Comparison of ENCODE assay signal across 9 cellular contexts in genomic region chr5:139193928-139194327, GRCh38. TPM values are rescaled to one million over a fixed set of nuclear protein-coding genes. Genes with fewer than 3 reads are reported as not detected.
A peak's percentile ranks its signal among the peaks of the same experiment; 100 is the strongest.
DNase-seq lines count a peak whose midpoint lies in the region; TF ChIP-seq lines count a peak whose summit lies in the region.
"Had no signal": no experiment of that assay in that cellular context is flagged by ENCODE, and none has a peak within 500 bp of the region (broad histone marks: within the 10 kb centered on the region; RNA-seq: fewer than 3 reads in every experiment).

No MANE protein-coding gene starts in this region.

- H3K9me3 Mint-ChIP-seq in activated CD4-positive, alpha-beta memory T cell treated with anti-CD3 and anti-CD28 coated beads for 36 hours, result no peaks in the 10 kb centered on the region
- no peaks in the 10 kb centered on the region for H3K9me3 Mint-ChIP-seq in activated CD4-positive, alpha-beta memory T cell treated with anti-CD3 and anti-CD28 coated beads, Interleukin-2, amount 10 ng/mL, durations not matched to agents 7 days and 5 days

- H3K14ac ChIP-seq in neuronal stem cell (ENCODE audit: low read length), result no peak overlapping the region

- DNase-seq in activated CD4-positive, alpha-beta memory T cell treated with anti-CD3 and anti-CD28 coated beads for 36 hours, result peak; percentile 12
- no peak for DNase-seq in activated CD4-positive, alpha-beta memory T cell treated with anti-CD3 and anti-CD28 coated beads, Interleukin-2, amount 10 ng/mL, durations not matched to agents 7 days and 5 days
- DNase-seq in NCI-H69 (lab: John Stamatoyannopoulos, UW), result peak; percentile 49
- DNase-seq in epithelial cell of proximal tubule (ENCODE audit: low read depth), result no peak
- DNase-seq in testis, result no peak
- no peak for DNase-seq in NCI-H2171 (lab: John Stamatoyannopoulos, UW)
- no peak for DNase-seq in neuronal stem cell (ENCODE audit: low spot score)
- no peak for DNase-seq in LoVo (ENCODE audit: low spot score)
- DNase-seq: stimulated activated naive CD8-positive, alpha-beta T cell treated with anti-CD3 and anti-CD28 coated beads, Interleukin-15, Interleukin-2, amounts not matched to agents 100 U/mL and 50 U/mL, for 24 hours had no signal

- no peak overlapping the region for H3K18ac ChIP-seq in neuronal stem cell (ENCODE audit: low read length)

- H2AK5ac ChIP-seq in neuronal stem cell (ENCODE audit: low read depth, low read length), result no peak overlapping the region

- no peak overlapping the region for H3K4ac ChIP-seq in neuronal stem cell (ENCODE audit: low read length)

- H3K27ac ChIP-seq in testis (no peak overlapping the region), neuronal stem cell (replicated peaks; ENCODE audit: low read length) (no peak overlapping the region)

- no peaks in the 10 kb centered on the region for H3K27me3 ChIP-seq in testis
- no peaks in the 10 kb centered on the region for H3K27me3 ChIP-seq in neuronal stem cell (ENCODE audit: control insufficient read depth in 3 of 3, insufficient read depth in 3 of 3, low read depth in 1 of 3, low read length in 3 of 3)

- no peaks in the 10 kb centered on the region for H3K36me3 ChIP-seq in testis (ENCODE audit: low read depth, missing control alignments)
- H3K36me3 ChIP-seq in neuronal stem cell (replicated peaks in 1 of 2; ENCODE audit: control insufficient read depth in 2 of 2, insufficient read depth in 2 of 2, low read length in 2 of 2), result peaks cover 0 to 13% of the 10 kb centered on the region in 2 donors

- peaks cover 23% of the 10 kb centered on the region for H3K36me3 Mint-ChIP-seq in activated CD4-positive, alpha-beta memory T cell treated with anti-CD3 and anti-CD28 coated beads for 36 hours
- peaks cover 21% of the 10 kb centered on the region for H3K36me3 Mint-ChIP-seq in activated CD4-positive, alpha-beta memory T cell treated with anti-CD3 and anti-CD28 coated beads, Interleukin-2, amount 10 ng/mL, durations not matched to agents 7 days and 5 days (ENCODE audit: low read depth)

- POLR2A ChIA-PET in activated CD4-positive, alpha-beta memory T cell treated with anti-CD3 and anti-CD28 coated beads for 36 hours (lab: Charles Lee), result no interaction called here
- POLR2A ChIA-PET in activated CD4-positive, alpha-beta memory T cell treated with anti-CD3 and anti-CD28 coated beads, Interleukin-2, amount 10 ng/mL, durations not matched to agents 7 days and 5 days (lab: Charles Lee), result interaction anchor here (1.6 kb wide), 1 partner anchor 100 kb away, joined by 3 read pairs; the partner anchor contains the start of gene MATR3

- H2AFZ ChIP-seq in neuronal stem cell (ENCODE audit: low read length), result no peak overlapping the region

- H3K27ac Mint-ChIP-seq in activated CD4-positive, alpha-beta memory T cell treated with anti-CD3 and anti-CD28 coated beads for 36 hours, result no peak overlapping the region
- H3K27ac Mint-ChIP-seq in activated CD4-positive, alpha-beta memory T cell treated with anti-CD3 and anti-CD28 coated beads, Interleukin-2, amount 10 ng/mL, durations not matched to agents 7 days and 5 days, result no peak overlapping the region

- no peak overlapping the region for H3K4me2 ChIP-seq in neuronal stem cell (ENCODE audit: insufficient read depth, low read length, poor library complexity, severe bottlenecking)

- H4K8ac ChIP-seq in neuronal stem cell (ENCODE audit: low read depth, low read length), result no peak overlapping the region

- no peak overlapping the region for H2BK12ac ChIP-seq in neuronal stem cell (ENCODE audit: low read length)

- H3K23ac ChIP-seq in neuronal stem cell (ENCODE audit: low read depth, low read length, poor library complexity), result no peak overlapping the region

- H4K91ac ChIP-seq in neuronal stem cell (ENCODE audit: low read depth, low read length, poor library complexity), result no peak overlapping the region

- H3K9me3 ChIP-seq in testis, result no peaks in the 10 kb centered on the region
- H3K9me3 ChIP-seq in neuronal stem cell (replicated peaks in 1 of 2; ENCODE audit: control insufficient read depth in 2 of 2, insufficient read depth in 1 of 2, low read depth in 1 of 2, low read length in 2 of 2), result peaks cover 0 to 3% of the 10 kb centered on the region in 2 donors

- no peak overlapping the region for H3K4me3 ChIP-seq in epithelial cell of proximal tubule (ENCODE audit: low read depth, low read length)
- H3K4me3 ChIP-seq in testis, result no peak overlapping the region
- H3K4me3 ChIP-seq in neuronal stem cell (ENCODE audit: low read length in 2 of 2), result no peak overlapping the region

- intact Hi-C loops in activated CD4-positive, alpha-beta memory T cell treated with anti-CD3 and anti-CD28 coated beads for 36 hours (cut with micrococcal nuclease), result no loop called here
- intact Hi-C loops in testis (cut with DNase I; ENCODE audit: low total_unique reads), result no loop called here

- TF ChIP-seq POLR2A in testis (IDR thresholded peaks at IDR 0.05), result no peak

- H3K27me3 Mint-ChIP-seq in activated CD4-positive, alpha-beta memory T cell treated with anti-CD3 and anti-CD28 coated beads for 36 hours, result no peaks in the 10 kb centered on the region
- H3K27me3 Mint-ChIP-seq in activated CD4-positive, alpha-beta memory T cell treated with anti-CD3 and anti-CD28 coated beads, Interleukin-2, amount 10 ng/mL, durations not matched to agents 7 days and 5 days, result no peaks in the 10 kb centered on the region

- no peak overlapping the region for H2BK15ac ChIP-seq in neuronal stem cell (ENCODE audit: low read length)

- peaks cover 11% of the 10 kb centered on the region for H3K4me1 ChIP-seq in testis
- H3K4me1 ChIP-seq in neuronal stem cell (ENCODE audit: control insufficient read depth in 2 of 2, insufficient read depth in 1 of 2, low read depth in 1 of 2, low read length in 2 of 2), result peaks cover 0 to 6% of the 10 kb centered on the region in 2 donors

- CTCF ChIA-PET in activated CD4-positive, alpha-beta memory T cell treated with anti-CD3 and anti-CD28 coated beads for 36 hours (lab: Charles Lee), result no interaction called here
- CTCF ChIA-PET in activated CD4-positive, alpha-beta memory T cell treated with anti-CD3 and anti-CD28 coated beads, Interleukin-2, amount 10 ng/mL, durations not matched to agents 7 days and 5 days (lab: Charles Lee), result no interaction called here

- no peak overlapping the region for H3K9ac ChIP-seq in neuronal stem cell (ENCODE audit: low read depth, low read length, poor library complexity)

- no peaks in the 10 kb centered on the region for H3K79me1 ChIP-seq in neuronal stem cell (ENCODE audit: low read depth, low read length)

- H3K4me3 Mint-ChIP-seq in activated CD4-positive, alpha-beta memory T cell treated with anti-CD3 and anti-CD28 coated beads for 36 hours, result no peak overlapping the region
- H3K4me3 Mint-ChIP-seq in activated CD4-positive, alpha-beta memory T cell treated with anti-CD3 and anti-CD28 coated beads, Interleukin-2, amount 10 ng/mL, durations not matched to agents 7 days and 5 days, result no peak overlapping the region

- H3K4me1 Mint-ChIP-seq in activated CD4-positive, alpha-beta memory T cell treated with anti-CD3 and anti-CD28 coated beads for 36 hours (ENCODE audit: low read depth), result peaks cover 28% of the 10 kb centered on the region
- H3K4me1 Mint-ChIP-seq in activated CD4-positive, alpha-beta memory T cell treated with anti-CD3 and anti-CD28 coated beads, Interleukin-2, amount 10 ng/mL, durations not matched to agents 7 days and 5 days, result peaks cover 39% of the 10 kb centered on the region

- TF ChIP-seq CTCF in epithelial cell of proximal tubule (conservative IDR thresholded peaks at IDR 0.05; ENCODE audit: low read depth, low read length), result peak; percentile 51
- peak in 2 of 3 experiments; percentile 20 to 39 for TF ChIP-seq CTCF in testis (IDR thresholded peaks at IDR 0.05)

- 83 to 100% methylated on average over 1 of the region's 1 CpG for WGBS in testis, 2 donors
- no CpG with 5 or more reads among the region's 1 CpG for WGBS in neuronal stem cell (ENCODE audit: extremely low coverage in 2 of 2, insufficient read length in 2 of 2, insufficient replicate concordance in 1 of 2), 2 donors

- H2BK5ac ChIP-seq in neuronal stem cell (ENCODE audit: low read length), result no peak overlapping the region

- no peak overlapping the region for H2BK120ac ChIP-seq in neuronal stem cell (ENCODE audit: low read depth, low read length)

RNA-seq across cellular contexts. Expression of gene SIL1, which starts 4.2 kb away (rescaled TPM):
- 10 to 100 TPM; 27.2 to 30.3 TPM for total RNA-seq in activated CD4-positive, alpha-beta memory T cell treated with anti-CD3 and anti-CD28 coated beads for 36 hours
- 10 to 100 TPM; 23.1 to 39.7 TPM for total RNA-seq in activated CD4-positive, alpha-beta memory T cell treated with anti-CD3 and anti-CD28 coated beads, Interleukin-2, amount 10 ng/mL, durations not matched to agents 7 days and 5 days
- total RNA-seq in epithelial cell of proximal tubule (29.3 and 32.3 TPM in 2 replicates), testis (10 to 100 TPM; 86.5 to 98.2 TPM)
- polyA plus RNA-seq in testis (ENCODE audit: insufficient read depth, low read depth, low replicate concordance), result 116 TPM
- 7.3 TPM for polyA plus RNA-seq in neuronal stem cell (2013, experiment 1 of 2)
- polyA plus RNA-seq in neuronal stem cell (2013, experiment 2 of 2), result 6.5 TPM

Comparison
In these comparisons a context has a peak if more than half of its experiments do, and no peak if none do; other contexts are left out.
1. DNase-seq: peak in activated CD4-positive, alpha-beta memory T cell treated with anti-CD3 and anti-CD28 coated beads for 36 hours (single experiment) and NCI-H69 (single experiment); none in activated CD4-positive, alpha-beta memory T cell treated with anti-CD3 and anti-CD28 coated beads, Interleukin-2, amount 10 ng/mL, durations not matched to agents 7 days and 5 days (single experiment), epithelial cell of proximal tubule (single experiment), testis (single experiment), NCI-H2171 (single experiment), neuronal stem cell (single experiment) and LoVo (single experiment).